ENCODE assay signal across 1 cellular context in genomic region chr1:73627723-73628122, GRCh38.
TF ChIP-seq lines count a peak whose summit lies in the region.

No MANE protein-coding gene starts in this region.

TF ChIP-seq in H1, 55 proteins besides CTCF, POLR2A, EP300 and RAD21 (continued from another document):
- TF ChIP-seq CHD7 (IDR thresholded peaks at IDR 0.05; ENCODE audit: insufficient replicate concordance, low read length) (no peak), HDAC2 (IDR thresholded peaks at IDR 0.05; ENCODE audit: borderline replicate concordance in 1 of 2, low read depth in 2 of 2, low read length in 2 of 2) (no peak), POLR2AphosphoS5 (IDR thresholded peaks at IDR 0.05; ENCODE audit: low read depth, low read length) (no peak), POU5F1 (IDR thresholded peaks at IDR 0.05; ENCODE audit: low read depth, low read length) (no peak), TCF12 (IDR thresholded peaks at IDR 0.05; ENCODE audit: low read depth, low read length) (no peak), GABPA (IDR thresholded peaks at IDR 0.05; ENCODE audit: borderline replicate concordance, insufficient read depth, low read length) (no peak), KDM1A (IDR thresholded peaks at IDR 0.05; ENCODE audit: borderline replicate concordance, low read length) (no peak), FOSL1 (IDR thresholded peaks at IDR 0.05; ENCODE audit: insufficient read depth, low read depth, low read length) (no peak), SRF (IDR thresholded peaks at IDR 0.05; ENCODE audit: low read depth, low read length) (no peak), SIX5 (IDR thresholded peaks at IDR 0.05; ENCODE audit: low read depth, low read length) (no peak), TAF7 (optimal IDR thresholded peaks at IDR 0.05; ENCODE audit: borderline replicate concordance, low read depth, low read length) (no peak), MAFK (IDR thresholded peaks at IDR 0.05; ENCODE audit: low read depth, low read length) (no peak), TEAD4 (IDR thresholded peaks at IDR 0.05; ENCODE audit: low read depth, low read length) (no peak)
TF ChIP-seq in H1: peak in this region for 0.
